27 cellular contexts compared by ENCODE assay signal in the genomic region with DNA sequence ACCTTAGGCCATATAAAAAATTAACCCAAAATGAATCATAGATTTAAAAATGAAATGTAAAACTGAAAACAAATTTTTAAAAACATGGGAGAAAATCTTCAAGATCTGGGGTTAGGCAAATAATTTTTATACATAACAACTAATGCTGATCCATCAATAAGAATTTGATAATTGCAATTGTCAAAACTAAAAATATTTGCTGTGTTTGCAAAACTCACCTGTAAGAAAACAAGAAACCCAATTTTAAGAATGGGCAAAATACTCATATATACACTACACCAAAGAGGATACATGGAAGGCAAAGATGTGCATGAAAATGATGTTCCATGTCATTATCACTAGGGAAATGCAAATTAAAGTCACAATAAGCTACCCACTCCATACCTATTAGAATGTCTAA.
"Had no signal": no experiment of that assay in that cellular context is flagged by ENCODE, and none has a peak within 500 bp of the region (broad histone marks: within the 10 kb centered on the region; RNA-seq: fewer than 3 reads in every experiment).

No MANE protein-coding gene starts in this region.

- H3K4me3 ChIP-seq: stomach, suprapubic skin, testis, thoracic aorta, thyroid gland, tibial artery, tibial nerve, transverse colon, upper lobe of left lung, upper lobe of right lung, uterus, vagina had no signal

- H3K27ac ChIP-seq: stomach, suprapubic skin, testis, thoracic aorta, thyroid gland, tibial artery, tibial nerve, transverse colon, upper lobe of left lung, upper lobe of right lung, uterus, vagina had no signal

- H3K4me1 ChIP-seq: stomach, suprapubic skin, testis, thyroid gland, tibial nerve, transverse colon, upper lobe of left lung, upper lobe of right lung, uterus, vagina had no signal

- FAIRE-seq: urothelium cell line had no signal

- ATAC-seq: stimulated activated effector memory CD8-positive, alpha-beta T cell treated with anti-CD3 and anti-CD28 coated beads, Interleukin-12 subunit alpha, Interleukin-12 subunit beta, amount 100 ng/mL, for 72 hours; stimulated activated memory B cell treated with anti-CD40 and anti-IgM and Interleukin-4, amounts not matched to agents 10 μg/mL and 1 μg/mL and 100 μg/mL, for 72 hours; stimulated activated naive B cell treated with anti-CD40 and anti-IgM and Interleukin-4, amounts not matched to agents 10 μg/mL and 1 μg/mL and 100 μg/mL, for 72 hours; stimulated activated naive CD8-positive, alpha-beta T cell treated with anti-CD3 and anti-CD28 coated beads, Interleukin-15, amount 100 ng/mL, for 72 hours; stimulated activated naive CD8-positive, alpha-beta T cell treated with anti-CD3 and anti-CD28 coated beads, Interleukin-15, Interleukin-2, amounts not matched to agents 100 U/mL and 50 U/mL, for 24 hours; upper lobe of right lung had no signal

- H3K36me3 ChIP-seq: stomach, suprapubic skin, thoracic aorta, thyroid gland, tibial artery, tibial nerve, transverse colon, upper lobe of left lung, upper lobe of right lung, uterus, vagina had no signal

- H3K9me3 ChIP-seq: suprapubic skin, testis, thoracic aorta, thyroid gland, transverse colon, upper lobe of left lung, upper lobe of right lung, vagina had no signal

- H3K27me3 ChIP-seq: stomach, suprapubic skin, testis, thyroid gland, tibial artery, tibial nerve, transverse colon, upper lobe of left lung, upper lobe of right lung, uterus, vagina had no signal

- DNase-seq: stimulated activated CD4-positive, alpha-beta T cell treated with anti-CD3 and anti-CD28 coated beads, Interleukin-2, amount 100 ng/mL, for 48 hours; stimulated activated CD4-positive, alpha-beta T cell treated with anti-CD3 and anti-CD28 coated beads, Interleukin-4, amount 100 ng/mL, for 1 hour; stimulated activated CD4-positive, alpha-beta T cell treated with anti-CD3 and anti-CD28 coated beads, Interleukin-4, amount 100 ng/mL, for 24 hours; stimulated activated CD4-positive, alpha-beta T cell treated with anti-CD3 and anti-CD28 coated beads, Interleukin-4, amount 100 ng/mL, for 4 hours; stimulated activated CD8-positive, alpha-beta memory T cell treated with anti-CD3 and anti-CD28 coated beads, Interleukin-4, amount 100 ng/mL, for 48 hours; stimulated activated naive B cell treated with anti-CD40 and anti-IgM and Interleukin-4, amounts not matched to agents 10 μg/mL and 1 μg/mL and 100 μg/mL, for 72 hours; stimulated activated naive CD4-positive, alpha-beta T cell; stimulated activated naive CD4-positive, alpha-beta T cell treated with Interleukin-2 at 50 U/mL for 16 hours; stimulated activated naive CD8-positive, alpha-beta T cell treated with anti-CD3 and anti-CD28 coated beads, Interleukin-15, amount 100 ng/mL, for 72 hours; stimulated activated naive CD8-positive, alpha-beta T cell treated with anti-CD3 and anti-CD28 coated beads, Interleukin-15, Interleukin-2, amounts not matched to agents 100 U/mL and 50 U/mL, for 24 hours; stomach; substantia nigra; testis; thyroid gland; tibial artery; transverse colon; trophoblast cell; upper lobe of left lung; upper lobe of right lung; uterus had no signal
